ENCODE assay signal across 34 cellular contexts in genomic region chr5:8059337-8059736, GRCh38.
"Had no signal": no experiment of that assay in that cellular context is flagged by ENCODE, and none has a peak within 500 bp of the region (broad histone marks: within the 10 kb centered on the region; RNA-seq: fewer than 3 reads in every experiment).

No MANE protein-coding gene starts in this region.

- H3K4me2 ChIP-seq: smooth muscle cell had no signal

- H3K9me3 Mint-ChIP-seq: activated naive CD4-positive, alpha-beta T cell treated with anti-CD3 and anti-CD28 coated beads for 36 hours; activated naive CD8-positive, alpha-beta T cell treated with anti-CD3 and anti-CD28 coated beads for 36 hours; activated T-helper 1 cell treated with anti-CD3 and anti-CD28 coated beads, Interleukin-12 subunit alpha, Interleukin-12 subunit beta, Interleukin-2, Interleukin-4 antibody, amounts not matched to agents 30 ng/mL and 10 ng/mL and 1 ng/mL, durations not matched to agents 14 hours and 24 hours and 36 hours; brain; nephron had no signal

- H3K36me3 ChIP-seq: adrenal gland, cardiac muscle cell, colonic mucosa, esophagus squamous epithelium, neutrophil, sigmoid colon, suprapubic skin, tibial artery, upper lobe of right lung, WERI-Rb-1 had no signal

- H3K27me3 ChIP-seq: adrenal gland, cardiac muscle cell, colonic mucosa, esophagus squamous epithelium, neutrophil, sigmoid colon, suprapubic skin, tibial artery, upper lobe of right lung had no signal

- H3K4me3 Mint-ChIP-seq: activated naive CD4-positive, alpha-beta T cell treated with anti-CD3 and anti-CD28 coated beads for 36 hours; activated naive CD8-positive, alpha-beta T cell treated with anti-CD3 and anti-CD28 coated beads for 36 hours; activated T-helper 1 cell treated with anti-CD3 and anti-CD28 coated beads, Interleukin-12 subunit alpha, Interleukin-12 subunit beta, Interleukin-2, Interleukin-4 antibody, amounts not matched to agents 30 ng/mL and 10 ng/mL and 1 ng/mL, durations not matched to agents 14 hours and 24 hours and 36 hours; brain; nephron; stimulated activated naive B cell treated with anti-CD40 and anti-IgM and Interleukin-4, amounts not matched to agents 10 μg/mL and 1 μg/mL and 100 μg/mL, for 72 hours had no signal

- H3K27ac ChIP-seq: adrenal gland, cardiac muscle cell, colonic mucosa, epithelial cell of prostate, esophagus squamous epithelium, neutrophil, sigmoid colon, suprapubic skin, tibial artery, upper lobe of right lung, WERI-Rb-1 had no signal

- H3K4me3 ChIP-seq: adrenal gland, cardiac muscle cell, colonic mucosa, esophagus squamous epithelium, sigmoid colon, smooth muscle cell, suprapubic skin, tibial artery, upper lobe of right lung had no signal

- ATAC-seq: activated CD4-positive, CD25-positive, alpha-beta regulatory T cell treated with anti-CD3 and anti-CD28 coated beads, Interleukin-2, amount 50 U/mL, for 24 hours; upper lobe of right lung had no signal

- DNase-seq: activated CD4-positive, alpha-beta T cell treated with anti-CD3 and anti-CD28 coated beads for 48 hours; activated CD4-positive, alpha-beta T cell treated with anti-CD3 and anti-CD28 coated beads, Interleukin-2, amount 50 U/mL, for 48 hours; activated CD8-positive, alpha-beta memory T cell treated with anti-CD3 and anti-CD28 coated beads, Interleukin-2, amount 50 U/mL, for 4 hours; activated effector memory CD4-positive, alpha-beta T cell treated with anti-CD3 and anti-CD28 coated beads, Interleukin-2, amount 50 U/mL, for 16 hours; activated naive CD4-positive, alpha-beta T cell treated with anti-CD3 and anti-CD28 coated beads for 36 hours; activated naive CD8-positive, alpha-beta T cell treated with anti-CD3 and anti-CD28 coated beads for 36 hours; activated T-cell treated with anti-CD3 and anti-CD28 coated beads, Interleukin-2, amount 50 U/mL, for 1 hour; adrenal gland; aorta; cerebellar nuclear complex; colonic mucosa; effector CD8-positive, alpha-beta T cell; esophagus squamous epithelium; foreskin melanocyte; mammary epithelial cell; sigmoid colon; stimulated activated CD4-positive, alpha-beta T cell treated with anti-CD3 and anti-CD28 coated beads, Interleukin-1b, Interleukin-23, amount 100 ng/mL, for 48 hours; stimulated activated CD4-positive, alpha-beta T cell treated with anti-CD3 and anti-CD28 coated beads, Interleukin-4, amount 100 ng/mL, for 4 hours; stimulated activated CD8-positive, alpha-beta memory T cell treated with anti-CD3 and anti-CD28 coated beads, Interleukin-4, amount 100 ng/mL, for 48 hours; stimulated activated naive B cell treated with anti-CD40 and anti-IgM and Interleukin-4, amounts not matched to agents 10 μg/mL and 1 μg/mL and 100 μg/mL, for 72 hours; T-helper 9 cell; tibial artery; upper lobe of right lung; WERI-Rb-1 had no signal

- H3K36me3 Mint-ChIP-seq: activated naive CD8-positive, alpha-beta T cell treated with anti-CD3 and anti-CD28 coated beads for 36 hours; brain; stimulated activated naive B cell treated with anti-CD40 and anti-IgM and Interleukin-4, amounts not matched to agents 10 μg/mL and 1 μg/mL and 100 μg/mL, for 72 hours had no signal

- H3K9me3 ChIP-seq: adrenal gland, colonic mucosa, esophagus squamous epithelium, neutrophil, sigmoid colon, suprapubic skin, tibial artery, upper lobe of right lung had no signal

- H3K4me1 Mint-ChIP-seq: activated naive CD8-positive, alpha-beta T cell treated with anti-CD3 and anti-CD28 coated beads for 36 hours had no signal

- H3K27me3 Mint-ChIP-seq: brain had no signal

- H3K4me1 ChIP-seq: adrenal gland, colonic mucosa, esophagus squamous epithelium, sigmoid colon, suprapubic skin, tibial artery, upper lobe of right lung had no signal

- H3K27ac Mint-ChIP-seq: activated naive CD4-positive, alpha-beta T cell treated with anti-CD3 and anti-CD28 coated beads for 36 hours; activated naive CD8-positive, alpha-beta T cell treated with anti-CD3 and anti-CD28 coated beads for 36 hours; activated T-helper 1 cell treated with anti-CD3 and anti-CD28 coated beads, Interleukin-12 subunit alpha, Interleukin-12 subunit beta, Interleukin-2, Interleukin-4 antibody, amounts not matched to agents 30 ng/mL and 10 ng/mL and 1 ng/mL, durations not matched to agents 14 hours and 24 hours and 36 hours; progenitor cell of endocrine pancreas; stimulated activated naive B cell treated with anti-CD40 and anti-IgM and Interleukin-4, amounts not matched to agents 10 μg/mL and 1 μg/mL and 100 μg/mL, for 72 hours had no signal
